8 cellular contexts compared by ENCODE assay signal in genomic region chr3:131381445-131382291, GRCh38. TPM values are rescaled to one million over a fixed set of nuclear protein-coding genes. Genes with fewer than 3 reads are reported as not detected.
DNase-seq lines count a peak whose midpoint lies in the region; ATAC-seq and TF ChIP-seq lines count a peak whose summit lies in the region.

Gene NUDT16, plus strand, starts transcription at chr3:131381774. Its CDS starts 31 bp downstream, at chr3:131381805.

- peak; percentile 98 for ATAC-seq in GM21526 (IDR thresholded peaks at IDR 0.05; ENCODE audit: low FRiP score, unreplicated experiment)
- peak; percentile 98 to 99 for ATAC-seq in activated T-cell treated with anti-CD3 and anti-CD28 coated beads, Interleukin-2, amount 50 U/mL, for 4 hours

- intact Hi-C loops in PC-9 (cut with micrococcal nuclease; ENCODE audit: unreplicated experiment), result loop anchor here (1.0 to 2.0 kb wide), 2 partner anchors 21 kb away; no protein-coding TSS in a partner anchor

- H3F3A ChIP-seq in PC-9 (ENCODE audit: insufficient read depth, low read depth), result no peaks in the 10 kb centered on the region

- H3K27me3 ChIP-seq in PC-9 (ENCODE audit: insufficient read depth, low read depth), result no peaks in the 10 kb centered on the region

- peak within 1 kb of the TSS; percentile 98 for H2AFZ ChIP-seq in PC-9

- 0 out of 2 replicates have a peak, but pooled peaks cover 5% of the 10 kb centered on the region for H3K4me1 ChIP-seq in PC-9 (replicated peaks; ENCODE audit: insufficient read depth)

- H3K36me3 Mint-ChIP-seq in activated T-cell treated with anti-CD3 and anti-CD28 coated beads, Interleukin-2, amount 50 U/mL, for 4 hours (ENCODE audit: insufficient read depth), result peaks cover 12% of the 10 kb centered on the region

- no peaks in the 10 kb centered on the region for H3K9me3 Mint-ChIP-seq in activated T-cell treated with anti-CD3 and anti-CD28 coated beads, Interleukin-2, amount 50 U/mL, for 4 hours

- H3K27me3 Mint-ChIP-seq in activated T-cell treated with anti-CD3 and anti-CD28 coated beads, Interleukin-2, amount 50 U/mL, for 4 hours (ENCODE audit: low read depth), result no peaks in the 10 kb centered on the region

- BruUV-seq in PC-9 (replicated peaks; lab: Mats Ljungman, UMichigan), result TSS peak; percentile 50

- POLR2A ChIA-PET in PC-9 (lab: Charles Lee; ENCODE audit: unreplicated experiment), result interaction anchor here (0.6 to 1.2 kb wide), 7 partner anchors 17 to 1304 kb away, joined by 3 to 10 read pairs (median 4); no protein-coding TSS in a partner anchor

- no peaks in the 10 kb centered on the region for H3K9me2 ChIP-seq in PC-9 (ENCODE audit: insufficient read depth)

- H3K4me3 ChIP-seq in PC-9, result peak within 1 kb of the TSS; percentile 62

- H3K27ac ChIP-seq in PC-9, result no peak within 1 kb of the TSS

- no peaks in the 10 kb centered on the region for H3K9me3 ChIP-seq in PC-9 (ENCODE audit: insufficient read depth, low read depth)

- no peaks in the 10 kb centered on the region for H4K20me1 ChIP-seq in PC-9 (ENCODE audit: insufficient read depth)

- TF ChIP-seq POLR2A in erythroblast (IDR thresholded peaks at IDR 0.05; ENCODE audit: low read length), result peak; percentile 80

- peak within 1 kb of the TSS; percentile 93 for H3K4me3 Mint-ChIP-seq in activated T-cell treated with anti-CD3 and anti-CD28 coated beads, Interleukin-2, amount 50 U/mL, for 4 hours

- no peak for TF ChIP-seq CTCF in PC-9 (conservative IDR thresholded peaks at IDR 0.05)

- no peaks in the 10 kb centered on the region for H3K36me3 ChIP-seq in PC-9 (ENCODE audit: low read depth)

- CTCF ChIA-PET in PC-9 (lab: Charles Lee), result interaction anchor here (0.6 to 1.2 kb wide), 4 partner anchors 76 to 348 kb away, joined by 3 read pairs; no protein-coding TSS in a partner anchor

- peak; percentile 99 for DNase-seq in DMS 273 (lab: John Stamatoyannopoulos, UW; ENCODE audit: unreplicated experiment)
- DNase-seq in HuH-7 (ENCODE audit: low spot score), result peak; percentile 95
- peak; percentile 97 to 100 for DNase-seq in PC-9
- DNase-seq in activated T-cell treated with anti-CD3 and anti-CD28 coated beads, Interleukin-2, amount 50 U/mL, for 4 hours, result peak; percentile 95
- peak; percentile 98 to 99 for DNase-seq in erythroblast (lab: John Stamatoyannopoulos, UW)
- DNase-seq in mucosa of gallbladder (ENCODE audit: low spot score), result peak; percentile 99
- peak; percentile 98 for DNase-seq in stimulated activated CD8-positive, alpha-beta memory T cell treated with anti-CD3 and anti-CD28 coated beads, Interleukin-4, amount 100 ng/mL, for 24 hours (ENCODE audit: low read depth)

- H3K79me2 ChIP-seq in PC-9 (ENCODE audit: low read depth), result no peaks in the 10 kb centered on the region

- H3K4me1 Mint-ChIP-seq in activated T-cell treated with anti-CD3 and anti-CD28 coated beads, Interleukin-2, amount 50 U/mL, for 4 hours (ENCODE audit: low read depth), result peaks cover 27% of the 10 kb centered on the region

- peak within 1 kb of the TSS; percentile 77 for H3K4me2 ChIP-seq in PC-9

RNA-seq across cellular contexts. Expression of gene NUDT16, which starts in this region (rescaled TPM):
- 19.4 and 19.5 TPM in 2 replicates for total RNA-seq in PC-9 (2021)
- total RNA-seq in activated T-cell treated with anti-CD3 and anti-CD28 coated beads, Interleukin-2, amount 50 U/mL, for 4 hours, result 1 to 10 TPM; 2.7 to 3.6 (median 3.5) TPM
- 31.7 TPM for total RNA-seq in mucosa of gallbladder
